ENCODE assay signal across 1 cellular context in genomic region chr9:137300607-137301085, GRCh38.
TF ChIP-seq lines count a peak whose summit lies in the region.

No MANE protein-coding gene starts in this region.

TF ChIP-seq in HEK293, 187 proteins besides CTCF, POLR2A, EP300 and RAD21 (continued from another document):
- TF ChIP-seq ATF2 (tag by site-specific recombination; IDR thresholded peaks at IDR 0.05; ENCODE audit: low read depth) = no peak
- peak; percentile 28 for TF ChIP-seq KLF9 (tag by site-specific recombination; IDR thresholded peaks at IDR 0.05; ENCODE audit: low read depth)
- TF ChIP-seq SP2 (tag by site-specific recombination; IDR thresholded peaks at IDR 0.05) = peak; percentile 65
- TF ChIP-seq, protein P1, sequence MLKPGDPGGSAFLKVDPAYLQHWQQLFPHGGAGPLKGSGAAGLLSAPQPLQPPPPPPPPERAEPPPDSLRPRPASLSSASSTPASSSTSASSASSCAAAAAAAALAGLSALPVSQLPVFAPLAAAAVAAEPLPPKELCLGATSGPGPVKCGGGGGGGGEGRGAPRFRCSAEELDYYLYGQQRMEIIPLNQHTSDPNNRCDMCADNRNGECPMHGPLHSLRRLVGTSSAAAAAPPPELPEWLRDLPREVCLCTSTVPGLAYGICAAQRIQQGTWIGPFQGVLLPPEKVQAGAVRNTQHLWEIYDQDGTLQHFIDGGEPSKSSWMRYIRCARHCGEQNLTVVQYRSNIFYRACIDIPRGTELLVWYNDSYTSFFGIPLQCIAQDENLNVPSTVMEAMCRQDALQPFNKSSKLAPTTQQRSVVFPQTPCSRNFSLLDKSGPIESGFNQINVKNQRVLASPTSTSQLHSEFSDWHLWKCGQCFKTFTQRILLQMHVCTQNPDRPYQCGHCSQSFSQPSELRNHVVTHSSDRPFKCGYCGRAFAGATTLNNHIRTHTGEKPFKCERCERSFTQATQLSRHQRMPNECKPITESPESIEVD (tag by site-specific recombination; IDR thresholded peaks at IDR 0.05) = peak; percentile 40; the same call in 1 of the 2 replicates
- TF ChIP-seq ZNF692 (tag by site-specific recombination; IDR thresholded peaks at IDR 0.05) = no peak
- TF ChIP-seq PRDM10 (tag by site-specific recombination; IDR thresholded peaks at IDR 0.05) = peak; percentile 99
- TF ChIP-seq ZNF23 (tag by site-specific recombination; IDR thresholded peaks at IDR 0.05; ENCODE audit: borderline replicate concordance) = no peak
- 0 out of 2 replicates have a peak, but pooled peaks have one; percentile 12 for TF ChIP-seq SP7 (tag by site-specific recombination; IDR thresholded peaks at IDR 0.05)
- TF ChIP-seq ZNF214 (tag by site-specific recombination; IDR thresholded peaks at IDR 0.05; ENCODE audit: borderline replicate concordance) = no peak
- TF ChIP-seq, protein P2, sequence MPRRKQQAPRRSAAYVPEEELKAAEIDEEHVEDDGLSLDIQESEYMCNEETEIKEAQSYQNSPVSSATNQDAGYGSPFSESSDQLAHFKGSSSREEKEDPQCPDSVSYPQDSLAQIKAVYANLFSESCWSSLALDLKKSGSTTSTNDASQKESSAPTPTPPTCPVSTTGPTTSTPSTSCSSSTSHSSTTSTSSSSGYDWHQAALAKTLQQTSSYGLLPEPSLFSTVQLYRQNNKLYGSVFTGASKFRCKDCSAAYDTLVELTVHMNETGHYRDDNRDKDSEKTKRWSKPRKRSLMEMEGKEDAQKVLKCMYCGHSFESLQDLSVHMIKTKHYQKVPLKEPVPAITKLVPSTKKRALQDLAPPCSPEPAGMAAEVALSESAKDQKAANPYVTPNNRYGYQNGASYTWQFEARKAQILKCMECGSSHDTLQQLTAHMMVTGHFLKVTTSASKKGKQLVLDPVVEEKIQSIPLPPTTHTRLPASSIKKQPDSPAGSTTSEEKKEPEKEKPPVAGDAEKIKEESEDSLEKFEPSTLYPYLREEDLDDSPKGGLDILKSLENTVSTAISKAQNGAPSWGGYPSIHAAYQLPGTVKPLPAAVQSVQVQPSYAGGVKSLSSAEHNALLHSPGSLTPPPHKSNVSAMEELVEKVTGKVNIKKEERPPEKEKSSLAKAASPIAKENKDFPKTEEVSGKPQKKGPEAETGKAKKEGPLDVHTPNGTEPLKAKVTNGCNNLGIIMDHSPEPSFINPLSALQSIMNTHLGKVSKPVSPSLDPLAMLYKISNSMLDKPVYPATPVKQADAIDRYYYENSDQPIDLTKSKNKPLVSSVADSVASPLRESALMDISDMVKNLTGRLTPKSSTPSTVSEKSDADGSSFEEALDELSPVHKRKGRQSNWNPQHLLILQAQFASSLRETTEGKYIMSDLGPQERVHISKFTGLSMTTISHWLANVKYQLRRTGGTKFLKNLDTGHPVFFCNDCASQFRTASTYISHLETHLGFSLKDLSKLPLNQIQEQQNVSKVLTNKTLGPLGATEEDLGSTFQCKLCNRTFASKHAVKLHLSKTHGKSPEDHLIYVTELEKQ (tag by site-specific recombination; IDR thresholded peaks at IDR 0.05; ENCODE audit: borderline replicate concordance) = no peak
- TF ChIP-seq ZBTB17 (tag by site-specific recombination; IDR thresholded peaks at IDR 0.05) = peak; percentile 26; the same call in 1 of the 2 replicates
- no peak for TF ChIP-seq ZNF48 (tag by site-specific recombination; IDR thresholded peaks at IDR 0.05)
- TF ChIP-seq ZNF747 (tag by site-specific recombination; IDR thresholded peaks at IDR 0.05) = no peak
- no peak for TF ChIP-seq ZNF324 (tag by site-specific recombination; IDR thresholded peaks at IDR 0.05)
- TF ChIP-seq SALL2 (tag by site-specific recombination; IDR thresholded peaks at IDR 0.05; ENCODE audit: borderline replicate concordance) = no peak
- TF ChIP-seq ZNF274 (IDR thresholded peaks at IDR 0.05; ENCODE audit: low read length) = no peak
- no peak for TF ChIP-seq ZNF274 (tag by site-specific recombination; IDR thresholded peaks at IDR 0.05; ENCODE audit: borderline replicate concordance)
- no peak for TF ChIP-seq ZNF514 (tag by site-specific recombination; IDR thresholded peaks at IDR 0.05)
- no peak for TF ChIP-seq ZNF843 (tag by site-specific recombination; IDR thresholded peaks at IDR 0.05)
- TF ChIP-seq ZSCAN5A (tag by site-specific recombination; IDR thresholded peaks at IDR 0.05) = no peak
- TF ChIP-seq ZNF266 (tag by site-specific recombination; IDR thresholded peaks at IDR 0.05; ENCODE audit: low read depth) = no peak
- peak; percentile 23; the same call in 1 of the 2 replicates for TF ChIP-seq ZNF76 (tag by site-specific recombination; IDR thresholded peaks at IDR 0.05; ENCODE audit: borderline replicate concordance, low read depth)
- no peak for TF ChIP-seq ZNF777 (tag by site-specific recombination; IDR thresholded peaks at IDR 0.05; ENCODE audit: borderline replicate concordance)
- TF ChIP-seq ZNF768 (tag by site-specific recombination; IDR thresholded peaks at IDR 0.05) = no peak
- TF ChIP-seq ZNF341 (tag by site-specific recombination; IDR thresholded peaks at IDR 0.05; ENCODE audit: low read depth) = peak; percentile 94
- no peak for TF ChIP-seq ZNF623 (tag by site-specific recombination; IDR thresholded peaks at IDR 0.05)
- TF ChIP-seq ZNF560 (tag by site-specific recombination; IDR thresholded peaks at IDR 0.05; ENCODE audit: borderline replicate concordance) = no peak
- TF ChIP-seq KLF10 (tag by site-specific recombination; IDR thresholded peaks at IDR 0.05) = no peak; the same call in 1 of the 2 replicates
- TF ChIP-seq ZNF138 (tag by site-specific recombination; IDR thresholded peaks at IDR 0.05; ENCODE audit: borderline replicate concordance) = no peak
- peak; percentile 52 for TF ChIP-seq KLF8 (tag by site-specific recombination; IDR thresholded peaks at IDR 0.05)
- no peak; the same call in 1 of the 2 replicates for TF ChIP-seq GLIS1 (tag by site-specific recombination; IDR thresholded peaks at IDR 0.05)
- no peak for TF ChIP-seq MEIS1 (CRISPR knock-in tag; IDR thresholded peaks at IDR 0.05; ENCODE audit: borderline replicate concordance)
- no peak for TF ChIP-seq ZNF302 (tag by site-specific recombination; IDR thresholded peaks at IDR 0.05; ENCODE audit: low read depth)
- TF ChIP-seq SCRT1 (tag by site-specific recombination; IDR thresholded peaks at IDR 0.05; ENCODE audit: borderline replicate concordance) = no peak
- no peak for TF ChIP-seq ZNF354C (tag by site-specific recombination; IDR thresholded peaks at IDR 0.05; ENCODE audit: borderline replicate concordance, low read depth)
- no peak for TF ChIP-seq ZIC2 (tag by site-specific recombination; IDR thresholded peaks at IDR 0.05)
- TF ChIP-seq ZNF148 (tag by site-specific recombination; IDR thresholded peaks at IDR 0.05; ENCODE audit: borderline replicate concordance) = no peak
- no peak for TF ChIP-seq OVOL3 (tag by site-specific recombination; IDR thresholded peaks at IDR 0.05)
- TF ChIP-seq ZNF670 (tag by site-specific recombination; IDR thresholded peaks at IDR 0.05; ENCODE audit: low read depth) = no peak
- TF ChIP-seq HOXD13 (CRISPR knock-in tag; IDR thresholded peaks at IDR 0.05; ENCODE audit: borderline replicate concordance) = no peak
- TF ChIP-seq ZNF701 (tag by site-specific recombination; IDR thresholded peaks at IDR 0.05) = no peak
- peak; percentile 59 for TF ChIP-seq ZNF335 (tag by site-specific recombination; conservative IDR thresholded peaks at IDR 0.05)
- TF ChIP-seq SCRT2 (tag by site-specific recombination; IDR thresholded peaks at IDR 0.05) = no peak
- 0 out of 2 replicates have a peak, but pooled peaks have one; percentile 26 for TF ChIP-seq ZBTB48 (tag by site-specific recombination; IDR thresholded peaks at IDR 0.05)
